In the genomic region with DNA sequence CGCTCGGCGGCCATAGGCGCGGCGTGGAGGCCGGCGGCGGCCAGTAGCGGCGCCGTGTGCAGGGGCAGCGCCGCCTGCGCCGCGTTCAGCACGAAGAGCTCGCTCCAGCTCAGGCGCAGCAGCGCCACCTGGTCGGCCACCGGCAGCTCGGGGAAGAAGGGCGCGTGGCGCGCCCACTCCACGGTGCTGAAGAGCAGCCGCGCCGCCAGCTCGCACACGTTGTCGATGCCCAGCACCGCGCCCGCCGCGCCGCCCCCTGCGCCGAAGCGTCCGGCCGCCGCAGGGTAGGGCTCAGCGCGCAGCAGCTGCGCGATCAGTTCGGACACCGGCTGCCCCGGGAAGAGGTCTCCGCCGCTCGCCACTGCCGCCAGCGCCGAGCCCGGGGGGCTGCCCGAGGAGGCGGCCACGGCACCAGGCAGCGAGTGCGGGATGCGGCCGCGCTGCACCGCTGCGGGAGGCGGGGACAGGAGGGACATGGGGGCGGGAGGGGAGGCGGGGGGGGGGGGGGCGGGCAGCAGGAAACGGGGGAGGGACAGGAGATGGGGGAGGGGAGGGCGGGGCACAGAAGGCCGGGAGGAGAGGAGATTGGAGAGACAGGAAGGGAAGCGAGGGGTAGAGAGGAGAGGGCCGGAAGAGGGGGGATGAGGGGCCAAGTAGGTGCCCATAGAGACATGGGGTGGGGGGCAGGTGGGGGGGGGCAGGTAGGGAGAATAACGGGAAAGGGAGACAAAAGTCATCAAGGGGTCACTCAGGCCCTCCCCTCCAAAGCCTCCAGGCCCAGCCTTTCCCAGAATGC, we compare ENCODE assay signal across 8 cellular contexts. TPM values are rescaled to one million over a fixed set of nuclear protein-coding genes. Genes with fewer than 3 reads are reported as not detected.
DNase-seq lines count a peak whose midpoint lies in the region; ATAC-seq and TF ChIP-seq lines count a peak whose summit lies in the region.

No MANE protein-coding gene starts in this region.

- H3K27me3 Mint-ChIP-seq in activated naive CD8-positive, alpha-beta T cell treated with anti-CD3 and anti-CD28 coated beads, Interleukin-2, amount 10 ng/mL, durations not matched to agents 7 days and 5 days = peaks cover 3% of the 10 kb centered on the region

- H3K4me1 ChIP-seq in HUES6 (ENCODE audit: control insufficient read depth, insufficient read depth, low read length) (peaks cover 17% of the 10 kb centered on the region), SK-N-SH (ENCODE audit: control insufficient read depth in 1 of 2, insufficient read depth in 2 of 2, low read depth in 1 of 2, low read length in 1 of 2) (peaks cover 13 to 24% of the 10 kb centered on the region in 2 experiments; a peak in 3 of 4 replicates), upper lobe of right lung (peaks cover 18% of the 10 kb centered on the region)

- peak overlapping the region; percentile 81 for H3K4me3 Mint-ChIP-seq in activated naive CD8-positive, alpha-beta T cell treated with anti-CD3 and anti-CD28 coated beads, Interleukin-2, amount 10 ng/mL, durations not matched to agents 7 days and 5 days

- H3K9me3 ChIP-seq in HUES6 (ENCODE audit: control insufficient read depth, insufficient read depth, low read depth, low read length) (no peaks in the 10 kb centered on the region), SK-N-SH (no peaks in the 10 kb centered on the region), upper lobe of right lung (no peaks in the 10 kb centered on the region)

- peak overlapping the region; percentile 97 for H3K4me2 ChIP-seq in SK-N-SH

- H3K79me2 ChIP-seq in SK-N-SH (ENCODE audit: insufficient read depth) = peaks cover 66% of the 10 kb centered on the region

- H3K9me2 ChIP-seq in SK-N-SH = no peaks in the 10 kb centered on the region

- peak overlapping the region; percentile 56 for H3K27ac Mint-ChIP-seq in activated naive CD8-positive, alpha-beta T cell treated with anti-CD3 and anti-CD28 coated beads, Interleukin-2, amount 10 ng/mL, durations not matched to agents 7 days and 5 days

- no peak overlapping the region for H2AFZ ChIP-seq in SK-N-SH (ENCODE audit: low read depth)

- peak overlapping the region; percentile 91; the same call in 1 of the 2 replicates for H3K27ac ChIP-seq in HUES6 (ENCODE audit: low read depth, low read length)
- peak overlapping the region; percentile 48 to 84 for H3K27ac ChIP-seq in SK-N-SH (ENCODE audit: low read depth in 2 of 2, low read length in 1 of 2)
- peak overlapping the region; percentile 65 for H3K27ac ChIP-seq in upper lobe of right lung

- ATAC-seq in GM18907 (IDR thresholded peaks at IDR 0.05; ENCODE audit: unreplicated experiment) = peak; percentile 48
- peak; percentile 94 for ATAC-seq in activated naive CD8-positive, alpha-beta T cell treated with anti-CD3 and anti-CD28 coated beads, Interleukin-2, amount 10 ng/mL, durations not matched to agents 7 days and 5 days (ENCODE audit: low read depth)
- peak; percentile 91 for ATAC-seq in upper lobe of right lung

- no peaks in the 10 kb centered on the region for H3K9me3 Mint-ChIP-seq in activated naive CD8-positive, alpha-beta T cell treated with anti-CD3 and anti-CD28 coated beads, Interleukin-2, amount 10 ng/mL, durations not matched to agents 7 days and 5 days

- TF ChIP-seq RAD21 in SK-N-SH (IDR thresholded peaks at IDR 0.05; ENCODE audit: low read length) = peak; percentile 56

- TF ChIP-seq EP300 in SK-N-SH (IDR thresholded peaks at IDR 0.05; ENCODE audit: borderline replicate concordance in 1 of 2, low read depth in 1 of 2, low read length in 1 of 2) = no peak

- H3K4me1 Mint-ChIP-seq in activated naive CD8-positive, alpha-beta T cell treated with anti-CD3 and anti-CD28 coated beads, Interleukin-2, amount 10 ng/mL, durations not matched to agents 7 days and 5 days = peaks cover 5% of the 10 kb centered on the region

- H4K20me1 ChIP-seq in SK-N-SH (ENCODE audit: insufficient read depth) = peaks cover 17% of the 10 kb centered on the region

- peaks cover 3% of the 10 kb centered on the region for H3K36me3 Mint-ChIP-seq in activated naive CD8-positive, alpha-beta T cell treated with anti-CD3 and anti-CD28 coated beads, Interleukin-2, amount 10 ng/mL, durations not matched to agents 7 days and 5 days

- no peaks in the 10 kb centered on the region for H3K27me3 ChIP-seq in HUES6 (ENCODE audit: control insufficient read depth, insufficient read depth, low read length)
- no peaks in the 10 kb centered on the region for H3K27me3 ChIP-seq in SK-N-SH (ENCODE audit: insufficient read depth)
- no peaks in the 10 kb centered on the region for H3K27me3 ChIP-seq in upper lobe of right lung

- 2% methylated on average over 33 of the region's 81 CpGs for WGBS in SK-N-SH (ENCODE audit: low lambda C conversion rate)

- CTCF ChIA-PET in AG04449 (lab: Yijun Ruan, JAX) (interaction anchor here (1.0 to 3.9 kb wide), 11 partner anchors 8 to 171 kb away, joined by 3 to 25 read pairs (median 4); partner anchors contain the start of genes OCEL1, USE1 and USHBP1), SK-N-SH (lab: Yijun Ruan, JAX) (interaction anchor here (0.6 to 4.4 kb wide), 9 partner anchors 9 to 165 kb away, joined by 3 to 29 read pairs (median 3); partner anchors contain the start of genes ANKLE1, OCEL1 and USE1)

- intact Hi-C loops in cardiac septum (cut with DNase I) (loop anchor here (2.0 kb wide), 1 partner anchor 167 kb away; no protein-coding TSS in a partner anchor), posterior vena cava (cut with DNase I) (no loop called here), upper lobe of right lung (cut with DNase I) (no loop called here)

- TF ChIP-seq CTCF in AG04449 (IDR thresholded peaks at IDR 0.05; ENCODE audit: insufficient read depth, low read length, missing control alignments) = peak; percentile 69
- peak; percentile 49 for TF ChIP-seq CTCF in SK-N-SH (IDR thresholded peaks at IDR 0.05)
- TF ChIP-seq CTCF in upper lobe of right lung (IDR thresholded peaks at IDR 0.05) = peak; percentile 52

- H3K4me3 ChIP-seq in AG04449 (ENCODE audit: low read depth, low read length) (peak overlapping the region; percentile 59), HUES6 (ENCODE audit: low read depth, low read length) (peak overlapping the region; percentile 94), SK-N-SH (ENCODE audit: low read depth in 2 of 2, low read length in 1 of 2) (peak overlapping the region; percentile 53 to 70), upper lobe of right lung (peak overlapping the region; percentile 56)

- POLR2A ChIA-PET in AG04449 (lab: Yijun Ruan, JAX) (interaction anchor here (0.9 to 1.3 kb wide), 3 partner anchors 9 to 31 kb away, joined by 3 to 12 read pairs (median 4); partner anchors contain the start of genes OCEL1 and USE1), SK-N-SH (lab: Yijun Ruan, JAX) (interaction anchor here (0.8 to 2.4 kb wide), 3 partner anchors 9 to 21 kb away, joined by 5 to 12 read pairs (median 12); partner anchors contain the start of genes OCEL1 and USE1)
- POLR2A ChIA-PET in activated naive CD8-positive, alpha-beta T cell treated with anti-CD3 and anti-CD28 coated beads, Interleukin-2, amount 10 ng/mL, durations not matched to agents 7 days and 5 days (lab: Charles Lee) = interaction anchor here (0.6 to 2.1 kb wide), 12 partner anchors 9 to 173 kb away, joined by 3 to 26 read pairs (median 5); partner anchors contain the start of genes OCEL1 and USE1

- peak overlapping the region; percentile 72 for H3K9ac ChIP-seq in HUES6 (ENCODE audit: low read length)
- H3K9ac ChIP-seq in SK-N-SH = peak overlapping the region; percentile 34; the same call in 1 of the 2 replicates

- peaks cover 62% of the 10 kb centered on the region for H3K36me3 ChIP-seq in HUES6 (ENCODE audit: control insufficient read depth, insufficient read depth, low read length)
- H3K36me3 ChIP-seq in SK-N-SH (replicated peaks in 1 of 2; ENCODE audit: control insufficient read depth in 1 of 2, insufficient read depth in 2 of 2, low read length in 1 of 2) = peaks cover 16 to 20% of the 10 kb centered on the region in 2 experiments
- peaks cover 42% of the 10 kb centered on the region for H3K36me3 ChIP-seq in upper lobe of right lung

- H3F3A ChIP-seq in SK-N-SH (replicated peaks; ENCODE audit: insufficient read depth) = peaks cover 19% of the 10 kb centered on the region

- DNase-seq in AG04449 (ENCODE audit: low read depth, low spot score) (no peak), SK-N-SH (peak; percentile 90), cardiac septum (ENCODE audit: low spot score) (peak; percentile 91), posterior vena cava (ENCODE audit: low spot score) (peak; percentile 92), upper lobe of right lung (peak; percentile 87)
- peak; percentile 84 for DNase-seq in activated naive CD8-positive, alpha-beta T cell treated with anti-CD3 and anti-CD28 coated beads, Interleukin-2, amount 10 ng/mL, durations not matched to agents 7 days and 5 days

RNA-seq across cellular contexts. Expression of gene OCEL1, which starts 9.8 kb away (rescaled TPM):
- 9.1 and 9.8 TPM in 2 replicates for polyA plus RNA-seq in SK-N-SH (2012; rRNA removed)
- polyA plus RNA-seq in SK-N-SH (2012; cell fraction: cytosol; rRNA removed) = 6.5 and 8.9 TPM in 2 replicates
- 18.3 and 24.7 TPM in 2 replicates for polyA plus RNA-seq in SK-N-SH (2012; cell fraction: nucleus; rRNA removed)
- 10 to 100 TPM; 31.8 to 39.0 TPM for total RNA-seq in activated naive CD8-positive, alpha-beta T cell treated with anti-CD3 and anti-CD28 coated beads, Interleukin-2, amount 10 ng/mL, durations not matched to agents 7 days and 5 days
- total RNA-seq in cardiac septum (18.8 TPM), posterior vena cava (10 to 100 TPM; 14.8 to 18.0 TPM), upper lobe of right lung (31.6 TPM)

RNA-seq across cellular contexts. Expression of gene NR2F6, which starts 9.9 kb away (rescaled TPM):
- 31.7 and 37.3 TPM in 2 replicates for polyA plus RNA-seq in SK-N-SH (2012; rRNA removed)
- polyA plus RNA-seq in SK-N-SH (2012; cell fraction: cytosol; rRNA removed) = 16.0 and 27.7 TPM in 2 replicates
- 33.4 and 46.3 TPM in 2 replicates for polyA plus RNA-seq in SK-N-SH (2012; cell fraction: nucleus; rRNA removed)
- 1 to 10 TPM; 2.3 to 3.0 TPM for total RNA-seq in activated naive CD8-positive, alpha-beta T cell treated with anti-CD3 and anti-CD28 coated beads, Interleukin-2, amount 10 ng/mL, durations not matched to agents 7 days and 5 days
- total RNA-seq in cardiac septum = 50.5 TPM
- total RNA-seq in posterior vena cava = 10 to 100 TPM; 21.2 to 22.8 TPM
- total RNA-seq in upper lobe of right lung = 41.7 TPM

RNA-seq across cellular contexts. Expression of gene USE1, which starts 20.7 kb away (rescaled TPM):
- polyA plus RNA-seq in SK-N-SH (2012; rRNA removed) = 63.9 and 81.8 TPM in 2 replicates
- polyA plus RNA-seq in SK-N-SH (2012; cell fraction: cytosol; rRNA removed) = 50.5 and 51.0 TPM in 2 replicates
- polyA plus RNA-seq in SK-N-SH (2012; cell fraction: nucleus; rRNA removed) = 75.2 and 100 TPM in 2 replicates
- 10 to 100 TPM; 30.1 to 31.8 TPM for total RNA-seq in activated naive CD8-positive, alpha-beta T cell treated with anti-CD3 and anti-CD28 coated beads, Interleukin-2, amount 10 ng/mL, durations not matched to agents 7 days and 5 days
- total RNA-seq in cardiac septum (29.1 TPM), posterior vena cava (10 to 100 TPM; 16.4 to 17.6 TPM), upper lobe of right lung (24.0 TPM)

RNA-seq across cellular contexts. Expression of gene USHBP1, which starts 28.7 kb away (rescaled TPM):
- 0.03 and 0.05 TPM in 2 replicates for polyA plus RNA-seq in SK-N-SH (2012; rRNA removed)
- 0.01 TPM in 2 replicates for polyA plus RNA-seq in SK-N-SH (2012; cell fraction: cytosol; rRNA removed)
- 0.02 and 0.06 TPM in 2 replicates for polyA plus RNA-seq in SK-N-SH (2012; cell fraction: nucleus; rRNA removed)
- not detected for total RNA-seq in activated naive CD8-positive, alpha-beta T cell treated with anti-CD3 and anti-CD28 coated beads, Interleukin-2, amount 10 ng/mL, durations not matched to agents 7 days and 5 days
- 4.7 TPM for total RNA-seq in cardiac septum
- total RNA-seq in posterior vena cava = 1 to 10 TPM; 4.8 to 5.7 TPM
- total RNA-seq in upper lobe of right lung = 14.0 TPM

RNA-seq across cellular contexts. Expression of gene BABAM1, which starts 31.4 kb away (rescaled TPM):
- polyA plus RNA-seq in SK-N-SH (2012; rRNA removed) = 192 TPM in 2 replicates
- 112 and 137 TPM in 2 replicates for polyA plus RNA-seq in SK-N-SH (2012; cell fraction: cytosol; rRNA removed)
- 286 and 348 TPM in 2 replicates for polyA plus RNA-seq in SK-N-SH (2012; cell fraction: nucleus; rRNA removed)
- total RNA-seq in activated naive CD8-positive, alpha-beta T cell treated with anti-CD3 and anti-CD28 coated beads, Interleukin-2, amount 10 ng/mL, durations not matched to agents 7 days and 5 days = 100 to 1,000 TPM; 104 to 112 TPM
- 70.5 TPM for total RNA-seq in cardiac septum
- 10 to 100 TPM; 62.9 to 64.6 TPM for total RNA-seq in posterior vena cava
- 67.9 TPM for total RNA-seq in upper lobe of right lung

Comparison
In these comparisons a context has a peak if more than half of its experiments do, and no peak if none do; other contexts are left out.
1. RNA of gene NR2F6, which starts 9.9 kb away (total RNA-seq): 50.5 TPM in cardiac septum (single experiment), 41.7 TPM in upper lobe of right lung (single experiment) and 21.2 to 22.8 TPM in posterior vena cava; 2.3 to 3.0 TPM in activated naive CD8-positive, alpha-beta T cell treated with anti-CD3 and anti-CD28 coated beads, Interleukin-2, amount 10 ng/mL, durations not matched to agents 7 days and 5 days; every median in the first group is over 4 times any median in the second.
2. Peak in every context shown above with its lines, with median percentiles within 50 percentile points of each other: H3K4me3 ChIP-seq, CTCF ChIP-seq, ATAC-seq and H3K27ac ChIP-seq.